ENCODE assay signal across 8 cellular contexts in genomic region chr4:47686294-47686872, GRCh38.
DNase-seq lines count a peak whose midpoint lies in the region; ATAC-seq and TF ChIP-seq lines count a peak whose summit lies in the region.

No MANE protein-coding gene starts in this region.

- H3K27me3 ChIP-seq in Peyer's patch, result no peaks in the 10 kb centered on the region
- peaks cover 13% of the 10 kb centered on the region for H3K27me3 ChIP-seq in smooth muscle cell (ENCODE audit: low read depth)

- TF ChIP-seq CTCF in AG04449 (IDR thresholded peaks at IDR 0.05; ENCODE audit: insufficient read depth, low read length, missing control alignments) (peak; percentile 64), Peyer's patch (IDR thresholded peaks at IDR 0.05) (peak; percentile 8 to 71 (median 56)), glutamatergic neuron (IDR thresholded peaks at IDR 0.05; ENCODE audit: partially characterized antibody, unreplicated experiment) (peak; percentile 70), smooth muscle cell (IDR thresholded peaks at IDR 0.05; ENCODE audit: borderline replicate concordance, insufficient read depth, poor library complexity, severe bottlenecking) (peak; percentile 68)

- no peaks in the 10 kb centered on the region for H3F3A ChIP-seq in smooth muscle cell (ENCODE audit: low read depth)

- no peaks in the 10 kb centered on the region for H3K79me2 ChIP-seq in smooth muscle cell (ENCODE audit: low read depth)

- no peaks in the 10 kb centered on the region for H4K20me1 ChIP-seq in smooth muscle cell (ENCODE audit: low read depth)

- H3K9me3 ChIP-seq in Peyer's patch, result no peaks in the 10 kb centered on the region
- no peaks in the 10 kb centered on the region for H3K9me3 ChIP-seq in smooth muscle cell (replicated peaks; ENCODE audit: low read depth)

- DNase-seq in AG04449 (ENCODE audit: low read depth, low spot score) (no peak), Peyer's patch (peak in 2 of 3 donors; percentile 22 to 78), glutamatergic neuron (peak; percentile 71), smooth muscle cell (lab: John Stamatoyannopoulos, UW; ENCODE audit: unreplicated experiment) (no peak), NCI-H2107 (lab: John Stamatoyannopoulos, UW) (no peak)
- DNase-seq in activated T-helper 1 cell treated with anti-CD3 and anti-CD28 coated beads, Interleukin-2, amount 50 U/mL, for 16 hours (ENCODE audit: low read depth in 1 of 2, low spot score in 1 of 2), result peak; percentile 16 to 41

- TF ChIP-seq POLR2A in Peyer's patch (IDR thresholded peaks at IDR 0.05), result no peak

- H3K36me3 ChIP-seq in Peyer's patch (no peaks in the 10 kb centered on the region), smooth muscle cell (ENCODE audit: low read depth) (no peaks in the 10 kb centered on the region)

- POLR2A ChIA-PET in AG04449 (lab: Yijun Ruan, JAX), result no interaction called here

- no peak overlapping the region for H3K4me2 ChIP-seq in smooth muscle cell

- H2AFZ ChIP-seq in smooth muscle cell (ENCODE audit: low read depth), result no peak overlapping the region

- 43% methylated on average over 9 of the region's 9 CpGs for WGBS in smooth muscle cell (ENCODE audit: low lambda C conversion rate)

- no peak overlapping the region for H3K4me3 ChIP-seq in AG04449 (ENCODE audit: low read depth, low read length)
- H3K4me3 ChIP-seq in Peyer's patch, result no peak overlapping the region
- no peak overlapping the region for H3K4me3 ChIP-seq in smooth muscle cell

- H3K4me3 Mint-ChIP-seq in glutamatergic neuron (ENCODE audit: unreplicated experiment), result no peak overlapping the region

- H3K27ac ChIP-seq in Peyer's patch (no peak overlapping the region), smooth muscle cell (ENCODE audit: low read depth) (no peak overlapping the region)

- CTCF ChIA-PET in AG04449 (lab: Yijun Ruan, JAX), result interaction anchor here (0.6 to 6.9 kb wide), 16 partner anchors 8 to 247 kb away, joined by 3 to 42 read pairs (median 4); no protein-coding TSS in a partner anchor

- ATAC-seq in GM18511 (IDR thresholded peaks at IDR 0.05; ENCODE audit: unreplicated experiment) (peak; percentile 90), HG03139 (IDR thresholded peaks at IDR 0.05; ENCODE audit: unreplicated experiment) (peak; percentile 66)

- H3K9me3 Mint-ChIP-seq in glutamatergic neuron (ENCODE audit: unreplicated experiment), result no peaks in the 10 kb centered on the region

- H3K36me3 Mint-ChIP-seq in glutamatergic neuron (ENCODE audit: unreplicated experiment), result no peaks in the 10 kb centered on the region

- no peak overlapping the region for H3K27ac Mint-ChIP-seq in glutamatergic neuron (ENCODE audit: unreplicated experiment)

- H3K4me1 ChIP-seq in Peyer's patch, result no peaks in the 10 kb centered on the region
- no peaks in the 10 kb centered on the region for H3K4me1 ChIP-seq in smooth muscle cell (ENCODE audit: low read depth)

- no peaks in the 10 kb centered on the region for H3K27me3 Mint-ChIP-seq in glutamatergic neuron (ENCODE audit: unreplicated experiment)

- H3K4me1 Mint-ChIP-seq in glutamatergic neuron (ENCODE audit: low read depth, unreplicated experiment), result no peaks in the 10 kb centered on the region

- H3K9ac ChIP-seq in smooth muscle cell (ENCODE audit: low read depth), result no peak overlapping the region

Comparison
In these comparisons a context has a peak if more than half of its experiments do, and no peak if none do; other contexts are left out.
1. DNase-seq: peak in Peyer's patch (2 of 3), activated T-helper 1 cell treated with anti-CD3 and anti-CD28 coated beads, Interleukin-2, amount 50 U/mL, for 16 hours (2 of 2) and glutamatergic neuron (single experiment); none in AG04449 (single experiment), smooth muscle cell (single experiment) and NCI-H2107 (single experiment).
2. Peak in every context shown above with its lines, with median percentiles within 50 percentile points of each other: CTCF ChIP-seq.